ENCODE assay signal across 1 cellular context in the genomic region with DNA sequence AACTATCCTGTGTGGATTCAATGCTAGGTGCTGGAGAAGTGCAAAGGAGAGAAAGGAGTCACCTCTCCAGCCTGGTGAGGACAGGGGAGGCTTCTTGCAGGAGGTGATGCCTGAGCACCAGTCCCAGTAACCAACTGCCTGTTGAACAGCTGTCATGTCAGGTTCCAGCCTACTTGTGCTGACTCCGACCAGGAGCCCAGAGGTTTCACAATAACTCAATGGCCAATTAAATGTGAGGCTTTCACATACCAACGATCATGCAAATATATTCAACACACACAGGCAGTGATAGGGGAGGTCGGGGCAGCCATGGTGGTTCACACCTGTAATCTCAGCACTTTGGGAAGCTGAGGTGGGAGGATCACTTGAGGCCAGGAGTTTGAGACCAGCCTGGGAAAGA.
TF ChIP-seq lines count a peak whose summit lies in the region.

No MANE protein-coding gene starts in this region.

TF ChIP-seq in HepG2, 621 proteins besides CTCF, POLR2A, EP300 and RAD21:
- TF ChIP-seq ZNF552 (CRISPR knock-in tag; IDR thresholded peaks at IDR 0.05; ENCODE audit: borderline replicate concordance) (no peak), KLF13 (CRISPR knock-in tag; IDR thresholded peaks at IDR 0.05) (no peak), TGIF2 (CRISPR knock-in tag; IDR thresholded peaks at IDR 0.05) (no peak), SSRP1 (CRISPR knock-in tag; IDR thresholded peaks at IDR 0.05) (no peak), XBP1 (CRISPR knock-in tag; IDR thresholded peaks at IDR 0.05) (no peak), FOXP1 (IDR thresholded peaks at IDR 0.05) (no peak), FOXP1 (CRISPR knock-in tag; IDR thresholded peaks at IDR 0.05) (no peak), ZNF33B (CRISPR knock-in tag; IDR thresholded peaks at IDR 0.05) (no peak), ZNF260 (CRISPR knock-in tag; IDR thresholded peaks at IDR 0.05; ENCODE audit: borderline replicate concordance, low read depth) (no peak), TP53 (CRISPR knock-in tag; conservative IDR thresholded peaks at IDR 0.05) (no peak), NR2F6 (IDR thresholded peaks at IDR 0.05) (no peak), NR2F6 (CRISPR knock-in tag; IDR thresholded peaks at IDR 0.05) (no peak), ATF7-NPFF (CRISPR knock-in tag; IDR thresholded peaks at IDR 0.05; ENCODE audit: low read depth) (no peak), NPAS2 (CRISPR knock-in tag; IDR thresholded peaks at IDR 0.05; ENCODE audit: borderline replicate concordance) (no peak), FOSL2 (CRISPR knock-in tag; IDR thresholded peaks at IDR 0.05) (no peak), MTA1 (CRISPR knock-in tag; IDR thresholded peaks at IDR 0.05; ENCODE audit: borderline replicate concordance) (no peak)
- TF ChIP-seq, protein P1, sequence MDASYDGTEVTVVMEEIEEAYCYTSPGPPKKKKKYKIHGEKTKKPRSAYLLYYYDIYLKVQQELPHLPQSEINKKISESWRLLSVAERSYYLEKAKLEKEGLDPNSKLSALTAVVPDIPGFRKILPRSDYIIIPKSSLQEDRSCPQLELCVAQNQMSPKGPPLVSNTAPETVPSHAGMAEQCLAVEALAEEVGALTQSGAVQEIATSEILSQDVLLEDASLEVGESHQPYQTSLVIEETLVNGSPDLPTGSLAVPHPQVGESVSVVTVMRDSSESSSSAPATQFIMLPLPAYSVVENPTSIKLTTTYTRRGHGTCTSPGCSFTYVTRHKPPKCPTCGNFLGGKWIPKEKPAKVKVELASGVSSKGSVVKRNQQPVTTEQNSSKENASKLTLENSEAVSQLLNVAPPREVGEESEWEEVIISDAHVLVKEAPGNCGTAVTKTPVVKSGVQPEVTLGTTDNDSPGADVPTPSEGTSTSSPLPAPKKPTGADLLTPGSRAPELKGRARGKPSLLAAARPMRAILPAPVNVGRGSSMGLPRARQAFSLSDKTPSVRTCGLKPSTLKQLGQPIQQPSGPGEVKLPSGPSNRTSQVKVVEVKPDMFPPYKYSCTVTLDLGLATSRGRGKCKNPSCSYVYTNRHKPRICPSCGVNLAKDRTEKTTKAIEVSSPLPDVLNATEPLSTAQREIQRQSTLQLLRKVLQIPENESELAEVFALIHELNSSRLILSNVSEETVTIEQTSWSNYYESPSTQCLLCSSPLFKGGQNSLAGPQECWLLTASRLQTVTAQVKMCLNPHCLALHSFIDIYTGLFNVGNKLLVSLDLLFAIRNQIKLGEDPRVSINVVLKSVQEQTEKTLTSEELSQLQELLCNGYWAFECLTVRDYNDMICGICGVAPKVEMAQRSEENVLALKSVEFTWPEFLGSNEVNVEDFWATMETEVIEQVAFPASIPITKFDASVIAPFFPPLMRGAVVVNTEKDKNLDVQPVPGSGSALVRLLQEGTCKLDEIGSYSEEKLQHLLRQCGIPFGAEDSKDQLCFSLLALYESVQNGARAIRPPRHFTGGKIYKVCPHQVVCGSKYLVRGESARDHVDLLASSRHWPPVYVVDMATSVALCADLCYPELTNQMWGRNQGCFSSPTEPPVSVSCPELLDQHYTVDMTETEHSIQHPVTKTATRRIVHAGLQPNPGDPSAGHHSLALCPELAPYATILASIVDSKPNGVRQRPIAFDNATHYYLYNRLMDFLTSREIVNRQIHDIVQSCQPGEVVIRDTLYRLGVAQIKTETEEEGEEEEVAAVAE (CRISPR knock-in tag; IDR thresholded peaks at IDR 0.05; ENCODE audit: borderline replicate concordance): no peak
- TF ChIP-seq, protein P2, sequence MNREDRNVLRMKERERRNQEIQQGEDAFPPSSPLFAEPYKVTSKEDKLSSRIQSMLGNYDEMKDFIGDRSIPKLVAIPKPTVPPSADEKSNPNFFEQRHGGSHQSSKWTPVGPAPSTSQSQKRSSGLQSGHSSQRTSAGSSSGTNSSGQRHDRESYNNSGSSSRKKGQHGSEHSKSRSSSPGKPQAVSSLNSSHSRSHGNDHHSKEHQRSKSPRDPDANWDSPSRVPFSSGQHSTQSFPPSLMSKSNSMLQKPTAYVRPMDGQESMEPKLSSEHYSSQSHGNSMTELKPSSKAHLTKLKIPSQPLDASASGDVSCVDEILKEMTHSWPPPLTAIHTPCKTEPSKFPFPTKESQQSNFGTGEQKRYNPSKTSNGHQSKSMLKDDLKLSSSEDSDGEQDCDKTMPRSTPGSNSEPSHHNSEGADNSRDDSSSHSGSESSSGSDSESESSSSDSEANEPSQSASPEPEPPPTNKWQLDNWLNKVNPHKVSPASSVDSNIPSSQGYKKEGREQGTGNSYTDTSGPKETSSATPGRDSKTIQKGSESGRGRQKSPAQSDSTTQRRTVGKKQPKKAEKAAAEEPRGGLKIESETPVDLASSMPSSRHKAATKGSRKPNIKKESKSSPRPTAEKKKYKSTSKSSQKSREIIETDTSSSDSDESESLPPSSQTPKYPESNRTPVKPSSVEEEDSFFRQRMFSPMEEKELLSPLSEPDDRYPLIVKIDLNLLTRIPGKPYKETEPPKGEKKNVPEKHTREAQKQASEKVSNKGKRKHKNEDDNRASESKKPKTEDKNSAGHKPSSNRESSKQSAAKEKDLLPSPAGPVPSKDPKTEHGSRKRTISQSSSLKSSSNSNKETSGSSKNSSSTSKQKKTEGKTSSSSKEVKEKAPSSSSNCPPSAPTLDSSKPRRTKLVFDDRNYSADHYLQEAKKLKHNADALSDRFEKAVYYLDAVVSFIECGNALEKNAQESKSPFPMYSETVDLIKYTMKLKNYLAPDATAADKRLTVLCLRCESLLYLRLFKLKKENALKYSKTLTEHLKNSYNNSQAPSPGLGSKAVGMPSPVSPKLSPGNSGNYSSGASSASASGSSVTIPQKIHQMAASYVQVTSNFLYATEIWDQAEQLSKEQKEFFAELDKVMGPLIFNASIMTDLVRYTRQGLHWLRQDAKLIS (CRISPR knock-in tag; IDR thresholded peaks at IDR 0.05): no peak
- TF ChIP-seq, protein P3, sequence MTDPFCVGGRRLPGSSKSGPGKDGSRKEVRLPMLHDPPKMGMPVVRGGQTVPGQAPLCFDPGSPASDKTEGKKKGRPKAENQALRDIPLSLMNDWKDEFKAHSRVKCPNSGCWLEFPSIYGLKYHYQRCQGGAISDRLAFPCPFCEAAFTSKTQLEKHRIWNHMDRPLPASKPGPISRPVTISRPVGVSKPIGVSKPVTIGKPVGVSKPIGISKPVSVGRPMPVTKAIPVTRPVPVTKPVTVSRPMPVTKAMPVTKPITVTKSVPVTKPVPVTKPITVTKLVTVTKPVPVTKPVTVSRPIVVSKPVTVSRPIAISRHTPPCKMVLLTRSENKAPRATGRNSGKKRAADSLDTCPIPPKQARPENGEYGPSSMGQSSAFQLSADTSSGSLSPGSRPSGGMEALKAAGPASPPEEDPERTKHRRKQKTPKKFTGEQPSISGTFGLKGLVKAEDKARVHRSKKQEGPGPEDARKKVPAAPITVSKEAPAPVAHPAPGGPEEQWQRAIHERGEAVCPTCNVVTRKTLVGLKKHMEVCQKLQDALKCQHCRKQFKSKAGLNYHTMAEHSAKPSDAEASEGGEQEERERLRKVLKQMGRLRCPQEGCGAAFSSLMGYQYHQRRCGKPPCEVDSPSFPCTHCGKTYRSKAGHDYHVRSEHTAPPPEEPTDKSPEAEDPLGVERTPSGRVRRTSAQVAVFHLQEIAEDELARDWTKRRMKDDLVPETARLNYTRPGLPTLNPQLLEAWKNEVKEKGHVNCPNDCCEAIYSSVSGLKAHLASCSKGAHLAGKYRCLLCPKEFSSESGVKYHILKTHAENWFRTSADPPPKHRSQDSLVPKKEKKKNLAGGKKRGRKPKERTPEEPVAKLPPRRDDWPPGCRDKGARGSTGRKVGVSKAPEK (CRISPR knock-in tag; IDR thresholded peaks at IDR 0.05; ENCODE audit: borderline replicate concordance): no peak
- TF ChIP-seq, protein P4, sequence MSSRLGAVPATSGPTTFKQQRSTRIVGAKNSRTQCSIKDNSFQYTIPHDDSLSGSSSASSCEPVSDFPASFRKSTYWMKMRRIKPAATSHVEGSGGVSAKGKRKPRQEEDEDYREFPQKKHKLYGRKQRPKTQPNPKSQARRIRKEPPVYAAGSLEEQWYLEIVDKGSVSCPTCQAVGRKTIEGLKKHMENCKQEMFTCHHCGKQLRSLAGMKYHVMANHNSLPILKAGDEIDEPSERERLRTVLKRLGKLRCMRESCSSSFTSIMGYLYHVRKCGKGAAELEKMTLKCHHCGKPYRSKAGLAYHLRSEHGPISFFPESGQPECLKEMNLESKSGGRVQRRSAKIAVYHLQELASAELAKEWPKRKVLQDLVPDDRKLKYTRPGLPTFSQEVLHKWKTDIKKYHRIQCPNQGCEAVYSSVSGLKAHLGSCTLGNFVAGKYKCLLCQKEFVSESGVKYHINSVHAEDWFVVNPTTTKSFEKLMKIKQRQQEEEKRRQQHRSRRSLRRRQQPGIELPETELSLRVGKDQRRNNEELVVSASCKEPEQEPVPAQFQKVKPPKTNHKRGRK (CRISPR knock-in tag; IDR thresholded peaks at IDR 0.05): no peak
- TF ChIP-seq, protein P5, sequence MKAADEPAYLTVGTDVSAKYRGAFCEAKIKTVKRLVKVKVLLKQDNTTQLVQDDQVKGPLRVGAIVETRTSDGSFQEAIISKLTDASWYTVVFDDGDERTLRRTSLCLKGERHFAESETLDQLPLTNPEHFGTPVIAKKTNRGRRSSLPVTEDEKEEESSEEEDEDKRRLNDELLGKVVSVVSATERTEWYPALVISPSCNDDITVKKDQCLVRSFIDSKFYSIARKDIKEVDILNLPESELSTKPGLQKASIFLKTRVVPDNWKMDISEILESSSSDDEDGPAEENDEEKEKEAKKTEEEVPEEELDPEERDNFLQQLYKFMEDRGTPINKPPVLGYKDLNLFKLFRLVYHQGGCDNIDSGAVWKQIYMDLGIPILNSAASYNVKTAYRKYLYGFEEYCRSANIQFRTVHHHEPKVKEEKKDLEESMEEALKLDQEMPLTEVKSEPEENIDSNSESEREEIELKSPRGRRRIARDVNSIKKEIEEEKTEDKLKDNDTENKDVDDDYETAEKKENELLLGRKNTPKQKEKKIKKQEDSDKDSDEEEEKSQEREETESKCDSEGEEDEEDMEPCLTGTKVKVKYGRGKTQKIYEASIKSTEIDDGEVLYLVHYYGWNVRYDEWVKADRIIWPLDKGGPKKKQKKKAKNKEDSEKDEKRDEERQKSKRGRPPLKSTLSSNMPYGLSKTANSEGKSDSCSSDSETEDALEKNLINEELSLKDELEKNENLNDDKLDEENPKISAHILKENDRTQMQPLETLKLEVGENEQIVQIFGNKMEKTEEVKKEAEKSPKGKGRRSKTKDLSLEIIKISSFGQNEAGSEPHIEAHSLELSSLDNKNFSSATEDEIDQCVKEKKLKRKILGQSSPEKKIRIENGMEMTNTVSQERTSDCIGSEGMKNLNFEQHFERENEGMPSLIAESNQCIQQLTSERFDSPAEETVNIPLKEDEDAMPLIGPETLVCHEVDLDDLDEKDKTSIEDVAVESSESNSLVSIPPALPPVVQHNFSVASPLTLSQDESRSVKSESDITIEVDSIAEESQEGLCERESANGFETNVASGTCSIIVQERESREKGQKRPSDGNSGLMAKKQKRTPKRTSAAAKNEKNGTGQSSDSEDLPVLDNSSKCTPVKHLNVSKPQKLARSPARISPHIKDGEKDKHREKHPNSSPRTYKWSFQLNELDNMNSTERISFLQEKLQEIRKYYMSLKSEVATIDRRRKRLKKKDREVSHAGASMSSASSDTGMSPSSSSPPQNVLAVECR (CRISPR knock-in tag; IDR thresholded peaks at IDR 0.05; ENCODE audit: borderline replicate concordance): no peak
- TF ChIP-seq, protein P6, sequence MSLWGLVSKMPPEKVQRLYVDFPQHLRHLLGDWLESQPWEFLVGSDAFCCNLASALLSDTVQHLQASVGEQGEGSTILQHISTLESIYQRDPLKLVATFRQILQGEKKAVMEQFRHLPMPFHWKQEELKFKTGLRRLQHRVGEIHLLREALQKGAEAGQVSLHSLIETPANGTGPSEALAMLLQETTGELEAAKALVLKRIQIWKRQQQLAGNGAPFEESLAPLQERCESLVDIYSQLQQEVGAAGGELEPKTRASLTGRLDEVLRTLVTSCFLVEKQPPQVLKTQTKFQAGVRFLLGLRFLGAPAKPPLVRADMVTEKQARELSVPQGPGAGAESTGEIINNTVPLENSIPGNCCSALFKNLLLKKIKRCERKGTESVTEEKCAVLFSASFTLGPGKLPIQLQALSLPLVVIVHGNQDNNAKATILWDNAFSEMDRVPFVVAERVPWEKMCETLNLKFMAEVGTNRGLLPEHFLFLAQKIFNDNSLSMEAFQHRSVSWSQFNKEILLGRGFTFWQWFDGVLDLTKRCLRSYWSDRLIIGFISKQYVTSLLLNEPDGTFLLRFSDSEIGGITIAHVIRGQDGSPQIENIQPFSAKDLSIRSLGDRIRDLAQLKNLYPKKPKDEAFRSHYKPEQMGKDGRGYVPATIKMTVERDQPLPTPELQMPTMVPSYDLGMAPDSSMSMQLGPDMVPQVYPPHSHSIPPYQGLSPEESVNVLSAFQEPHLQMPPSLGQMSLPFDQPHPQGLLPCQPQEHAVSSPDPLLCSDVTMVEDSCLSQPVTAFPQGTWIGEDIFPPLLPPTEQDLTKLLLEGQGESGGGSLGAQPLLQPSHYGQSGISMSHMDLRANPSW (CRISPR knock-in tag; IDR thresholded peaks at IDR 0.05; ENCODE audit: borderline replicate concordance): no peak
